ENCODE assay signal across 30 cellular contexts in the genomic region with DNA sequence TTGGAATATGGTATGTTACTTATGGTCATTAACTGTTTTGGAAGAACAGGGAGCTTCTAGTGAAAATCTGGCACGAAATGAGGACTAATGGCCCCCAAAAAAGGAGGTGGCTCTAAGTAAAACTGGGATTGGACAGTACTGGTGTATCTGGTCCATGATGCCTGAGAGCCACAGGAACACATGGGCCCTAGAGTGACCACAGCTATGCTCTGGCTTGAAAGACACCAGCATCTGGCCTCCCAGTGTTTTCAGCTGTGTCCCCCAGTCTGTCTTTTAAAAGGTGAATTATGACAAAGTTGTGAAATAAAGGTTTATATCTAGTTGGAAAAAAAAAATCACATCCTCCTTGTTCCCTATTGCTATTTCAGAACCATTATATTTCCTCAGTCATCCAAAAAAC.
"Had no signal": no experiment of that assay in that cellular context is flagged by ENCODE, and none has a peak within 500 bp of the region (broad histone marks: within the 10 kb centered on the region; RNA-seq: fewer than 3 reads in every experiment).

No MANE protein-coding gene starts in this region.

- H3K4me3 ChIP-seq: ascending aorta, breast epithelium, cardiac muscle cell, esophagus squamous epithelium had no signal

- H3K27me3 Mint-ChIP-seq: activated CD4-positive, alpha-beta memory T cell treated with anti-CD3 and anti-CD28 coated beads, Interleukin-2, amount 10 ng/mL, durations not matched to agents 7 days and 5 days; activated CD4-positive, alpha-beta T cell treated with anti-CD3 and anti-CD28 coated beads, Interleukin-2, amount 10 ng/mL, durations not matched to agents 7 days and 5 days; activated naive CD8-positive, alpha-beta T cell treated with anti-CD3 and anti-CD28 coated beads for 36 hours; activated T-cell treated with anti-CD3 and anti-CD28 coated beads, Interleukin-2, amount 50 U/mL, for 24 hours; brain; central memory CD8-positive, alpha-beta T cell; effector memory CD8-positive, alpha-beta T cell had no signal

- H3K36me3 Mint-ChIP-seq: WTC11 had no signal

- H3K27me3 ChIP-seq: ascending aorta, breast epithelium, cardiac muscle cell, esophagus squamous epithelium had no signal

- DNase-seq: activated CD4-positive, alpha-beta memory T cell treated with anti-CD3 and anti-CD28 coated beads, Interleukin-2, amount 10 ng/mL, durations not matched to agents 7 days and 5 days; activated CD4-positive, alpha-beta T cell treated with anti-CD3 and anti-CD28 coated beads for 1 hour; activated CD4-positive, alpha-beta T cell treated with anti-CD3 and anti-CD28 coated beads for 4 hours; activated CD4-positive, alpha-beta T cell treated with anti-CD3 and anti-CD28 coated beads, Interleukin-2, amount 10 ng/mL, durations not matched to agents 7 days and 5 days; activated CD4-positive, alpha-beta T cell treated with anti-CD3 and anti-CD28 coated beads, Interleukin-2, amount 50 U/mL, for 4 hours; activated CD8-positive, alpha-beta memory T cell treated with anti-CD3 and anti-CD28 coated beads, Interleukin-2, amount 50 U/mL, for 48 hours; activated effector memory CD4-positive, alpha-beta T cell treated with Interleukin-2 at 50 U/mL for 16 hours; activated gamma-delta T cell treated with Interleukin-2 at 50 U/mL for 16 hours; activated naive CD4-positive, alpha-beta T cell treated with anti-CD3 and anti-CD28 coated beads, Interleukin-2, amount 50 U/mL, for 16 hours; activated naive CD4-positive, alpha-beta T cell treated with Interleukin-2 at 50 U/mL for 16 hours; activated naive CD8-positive, alpha-beta T cell treated with anti-CD3 and anti-CD28 coated beads for 36 hours; activated T-cell treated with anti-CD3 and anti-CD28 coated beads for 4 hours; activated T-cell treated with anti-CD3 and anti-CD28 coated beads, Interleukin-2, amount 50 U/mL, for 24 hours; activated T-cell treated with anti-CD3 and anti-CD28 coated beads, Interleukin-2, amount 50 U/mL, for 72 hours; cortex of kidney; dermis blood vessel endothelial cell; effector CD4-positive, alpha-beta T cell; effector memory CD8-positive, alpha-beta T cell; esophagus squamous epithelium; foreskin fibroblast; head of caudate nucleus; T-helper 2 cell had no signal

- H3K36me3 ChIP-seq: ascending aorta, breast epithelium, cardiac muscle cell, esophagus squamous epithelium had no signal

- H3K4me1 ChIP-seq: ascending aorta, breast epithelium had no signal

- ATAC-seq: activated T-cell treated with anti-CD3 and anti-CD28 coated beads, Interleukin-2, amount 50 U/mL, for 72 hours; effector memory CD8-positive, alpha-beta T cell had no signal

- H3K9me3 ChIP-seq: ascending aorta, breast epithelium, esophagus squamous epithelium had no signal

- H3K9me3 Mint-ChIP-seq: WTC11 had no signal

- H3K27ac ChIP-seq: ascending aorta, breast epithelium, cardiac muscle cell, epithelial cell of prostate, esophagus squamous epithelium, VCaP had no signal

- H3K27ac Mint-ChIP-seq: activated CD4-positive, alpha-beta memory T cell treated with anti-CD3 and anti-CD28 coated beads, Interleukin-2, amount 10 ng/mL, durations not matched to agents 7 days and 5 days; activated CD4-positive, alpha-beta T cell treated with anti-CD3 and anti-CD28 coated beads, Interleukin-2, amount 10 ng/mL, durations not matched to agents 7 days and 5 days; activated naive CD8-positive, alpha-beta T cell treated with anti-CD3 and anti-CD28 coated beads for 36 hours; activated T-cell treated with anti-CD3 and anti-CD28 coated beads, Interleukin-2, amount 50 U/mL, for 24 hours had no signal

- H3K4me3 Mint-ChIP-seq: activated CD4-positive, alpha-beta memory T cell treated with anti-CD3 and anti-CD28 coated beads, Interleukin-2, amount 10 ng/mL, durations not matched to agents 7 days and 5 days; activated CD4-positive, alpha-beta T cell treated with anti-CD3 and anti-CD28 coated beads, Interleukin-2, amount 10 ng/mL, durations not matched to agents 7 days and 5 days; activated naive CD8-positive, alpha-beta T cell treated with anti-CD3 and anti-CD28 coated beads for 36 hours; activated T-cell treated with anti-CD3 and anti-CD28 coated beads, Interleukin-2, amount 50 U/mL, for 24 hours; activated T-cell treated with anti-CD3 and anti-CD28 coated beads, Interleukin-2, amount 50 U/mL, for 72 hours; brain; central memory CD8-positive, alpha-beta T cell; effector memory CD8-positive, alpha-beta T cell; WTC11 had no signal
